Comparison of ENCODE assay signal across 1 cellular context in the genomic region with DNA sequence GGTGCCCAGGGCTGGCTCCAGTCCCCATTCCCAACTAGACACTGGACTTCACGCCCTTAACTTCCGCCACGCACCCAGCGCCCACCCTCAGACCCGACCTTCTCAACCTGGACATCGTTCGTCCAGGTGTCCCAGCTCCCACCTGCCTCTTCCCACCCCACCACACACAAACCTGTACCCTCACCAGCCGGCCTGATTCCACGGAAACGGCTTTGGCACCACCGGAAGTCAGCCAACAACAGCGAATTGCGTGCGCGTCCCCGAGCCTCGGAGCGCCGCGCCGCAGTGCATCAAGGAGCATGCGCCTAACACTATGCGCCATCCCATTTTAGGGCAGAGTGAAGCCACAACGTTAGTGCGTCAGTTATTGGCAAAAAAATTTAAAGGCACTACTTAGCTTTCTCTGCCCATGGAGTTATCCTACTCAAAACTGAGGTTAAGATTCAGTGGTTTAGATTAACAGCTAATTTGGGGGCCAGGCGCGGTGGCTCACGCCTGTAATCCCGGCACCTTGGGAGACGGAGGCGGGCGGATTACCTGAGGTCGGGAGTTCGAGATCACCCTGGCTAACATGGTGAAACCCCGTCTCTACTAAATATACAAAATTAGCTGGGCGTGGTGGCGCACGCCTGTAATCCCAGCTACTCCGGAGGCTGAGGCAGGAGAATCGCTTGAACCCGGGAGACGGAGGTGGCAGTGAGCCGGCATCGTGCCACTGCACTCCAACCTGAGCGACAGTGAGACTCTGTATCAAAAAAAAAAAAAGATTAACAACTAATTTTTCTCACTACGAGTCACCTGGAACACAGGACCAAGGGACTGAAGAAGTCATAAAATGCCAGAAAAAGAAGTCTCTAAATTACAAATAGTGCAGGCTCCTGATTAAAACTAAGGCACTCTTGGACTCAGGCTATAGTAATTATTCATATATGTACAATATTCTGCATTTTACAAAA.
TF ChIP-seq lines count a peak whose summit lies in the region.

A gene with protein sequence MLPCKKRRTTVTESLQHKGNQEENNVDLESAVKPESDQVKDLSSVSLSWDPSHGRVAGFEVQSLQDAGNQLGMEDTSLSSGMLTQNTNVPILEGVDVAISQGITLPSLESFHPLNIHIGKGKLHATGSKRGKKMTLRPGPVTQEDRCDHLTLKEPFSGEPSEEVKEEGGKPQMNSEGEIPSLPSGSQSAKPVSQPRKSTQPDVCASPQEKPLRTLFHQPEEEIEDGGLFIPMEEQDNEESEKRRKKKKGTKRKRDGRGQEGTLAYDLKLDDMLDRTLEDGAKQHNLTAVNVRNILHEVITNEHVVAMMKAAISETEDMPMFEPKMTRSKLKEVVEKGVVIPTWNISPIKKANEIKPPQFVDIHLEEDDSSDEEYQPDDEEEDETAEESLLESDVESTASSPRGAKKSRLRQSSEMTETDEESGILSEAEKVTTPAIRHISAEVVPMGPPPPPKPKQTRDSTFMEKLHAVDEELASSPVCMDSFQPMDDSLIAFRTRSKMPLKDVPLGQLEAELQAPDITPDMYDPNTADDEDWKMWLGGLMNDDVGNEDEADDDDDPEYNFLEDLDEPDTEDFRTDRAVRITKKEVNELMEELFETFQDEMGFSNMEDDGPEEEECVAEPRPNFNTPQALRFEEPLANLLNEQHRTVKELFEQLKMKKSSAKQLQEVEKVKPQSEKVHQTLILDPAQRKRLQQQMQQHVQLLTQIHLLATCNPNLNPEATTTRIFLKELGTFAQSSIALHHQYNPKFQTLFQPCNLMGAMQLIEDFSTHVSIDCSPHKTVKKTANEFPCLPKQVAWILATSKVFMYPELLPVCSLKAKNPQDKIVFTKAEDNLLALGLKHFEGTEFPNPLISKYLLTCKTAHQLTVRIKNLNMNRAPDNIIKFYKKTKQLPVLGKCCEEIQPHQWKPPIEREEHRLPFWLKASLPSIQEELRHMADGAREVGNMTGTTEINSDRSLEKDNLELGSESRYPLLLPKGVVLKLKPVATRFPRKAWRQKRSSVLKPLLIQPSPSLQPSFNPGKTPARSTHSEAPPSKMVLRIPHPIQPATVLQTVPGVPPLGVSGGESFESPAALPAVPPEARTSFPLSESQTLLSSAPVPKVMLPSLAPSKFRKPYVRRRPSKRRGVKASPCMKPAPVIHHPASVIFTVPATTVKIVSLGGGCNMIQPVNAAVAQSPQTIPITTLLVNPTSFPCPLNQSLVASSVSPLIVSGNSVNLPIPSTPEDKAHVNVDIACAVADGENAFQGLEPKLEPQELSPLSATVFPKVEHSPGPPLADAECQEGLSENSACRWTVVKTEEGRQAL (N-terminal part only) (minus strand): TSS at position 240 of the 956 bp plus-strand sequence. CDS start 3,434 bp downstream, outside the sequence.

TF ChIP-seq in HepG2, 621 proteins besides CTCF, POLR2A, EP300 and RAD21 (continued from another document and continues in another):
- TF ChIP-seq, protein P1, sequence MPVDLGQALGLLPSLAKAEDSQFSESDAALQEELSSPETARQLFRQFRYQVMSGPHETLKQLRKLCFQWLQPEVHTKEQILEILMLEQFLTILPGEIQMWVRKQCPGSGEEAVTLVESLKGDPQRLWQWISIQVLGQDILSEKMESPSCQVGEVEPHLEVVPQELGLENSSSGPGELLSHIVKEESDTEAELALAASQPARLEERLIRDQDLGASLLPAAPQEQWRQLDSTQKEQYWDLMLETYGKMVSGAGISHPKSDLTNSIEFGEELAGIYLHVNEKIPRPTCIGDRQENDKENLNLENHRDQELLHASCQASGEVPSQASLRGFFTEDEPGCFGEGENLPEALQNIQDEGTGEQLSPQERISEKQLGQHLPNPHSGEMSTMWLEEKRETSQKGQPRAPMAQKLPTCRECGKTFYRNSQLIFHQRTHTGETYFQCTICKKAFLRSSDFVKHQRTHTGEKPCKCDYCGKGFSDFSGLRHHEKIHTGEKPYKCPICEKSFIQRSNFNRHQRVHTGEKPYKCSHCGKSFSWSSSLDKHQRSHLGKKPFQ (CRISPR knock-in tag; IDR thresholded peaks at IDR 0.05; ENCODE audit: insufficient replicate concordance), result no peak
- TF ChIP-seq ZNF224 (CRISPR knock-in tag; IDR thresholded peaks at IDR 0.05) (no peak), ZNF841 (CRISPR knock-in tag; IDR thresholded peaks at IDR 0.05; ENCODE audit: borderline replicate concordance) (no peak), ZNF850 (CRISPR knock-in tag; conservative IDR thresholded peaks at IDR 0.05) (no peak), ZFP36L2 (CRISPR knock-in tag; IDR thresholded peaks at IDR 0.05) (no peak), HNF4A (CRISPR knock-in tag; IDR thresholded peaks at IDR 0.05) (no peak), FOSL1 (CRISPR knock-in tag; IDR thresholded peaks at IDR 0.05; ENCODE audit: borderline replicate concordance) (peak; percentile 21; the same call in 1 of the 2 replicates), NCOA2 (CRISPR knock-in tag; IDR thresholded peaks at IDR 0.05) (peak; percentile 47; the same call in 1 of the 2 replicates), XBP1 (CRISPR knock-in tag; IDR thresholded peaks at IDR 0.05) (no peak), ZNF616 (CRISPR knock-in tag; IDR thresholded peaks at IDR 0.05; ENCODE audit: low read depth) (no peak), ZMYM4 (CRISPR knock-in tag; IDR thresholded peaks at IDR 0.05) (peak; percentile 71), ZNF781 (CRISPR knock-in tag; IDR thresholded peaks at IDR 0.05; ENCODE audit: borderline replicate concordance, not compliant biosample characterization) (no peak), TBX3 (IDR thresholded peaks at IDR 0.05; ENCODE audit: borderline replicate concordance) (no peak), TEAD3 (CRISPR knock-in tag; optimal IDR thresholded peaks at IDR 0.05; ENCODE audit: borderline replicate concordance) (peak; percentile 66), SAFB2 (CRISPR knock-in tag; IDR thresholded peaks at IDR 0.05; ENCODE audit: borderline replicate concordance, low read depth) (no peak), PPARG (CRISPR knock-in tag; conservative IDR thresholded peaks at IDR 0.05) (no peak; the same call in 1 of the 2 replicates), ZNF282 (IDR thresholded peaks at IDR 0.05; ENCODE audit: partially characterized antibody) (no peak), KLF12 (CRISPR knock-in tag; IDR thresholded peaks at IDR 0.05; ENCODE audit: borderline replicate concordance) (no peak), ATF7-NPFF (CRISPR knock-in tag; IDR thresholded peaks at IDR 0.05; ENCODE audit: low read depth) (peak; percentile 78; the same call in 1 of the 2 replicates), KDM4B (CRISPR knock-in tag; IDR thresholded peaks at IDR 0.05) (no peak), HNRNPL (IDR thresholded peaks at IDR 0.05; ENCODE audit: low read depth, low read length) (peak; percentile 78), MIER2 (CRISPR knock-in tag; IDR thresholded peaks at IDR 0.05) (no peak)
- TF ChIP-seq, protein P2, sequence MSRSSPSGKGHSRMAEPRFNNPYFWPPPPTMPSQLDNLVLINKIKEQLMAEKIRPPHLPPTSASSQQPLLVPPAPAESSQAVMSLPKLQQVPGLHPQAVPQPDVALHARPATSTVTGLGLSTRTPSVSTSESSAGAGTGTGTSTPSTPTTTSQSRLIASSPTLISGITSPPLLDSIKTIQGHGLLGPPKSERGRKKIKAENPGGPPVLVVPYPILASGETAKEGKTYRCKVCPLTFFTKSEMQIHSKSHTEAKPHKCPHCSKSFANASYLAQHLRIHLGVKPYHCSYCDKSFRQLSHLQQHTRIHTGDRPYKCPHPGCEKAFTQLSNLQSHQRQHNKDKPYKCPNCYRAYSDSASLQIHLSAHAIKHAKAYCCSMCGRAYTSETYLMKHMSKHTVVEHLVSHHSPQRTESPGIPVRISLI (CRISPR knock-in tag; IDR thresholded peaks at IDR 0.05; ENCODE audit: borderline replicate concordance), result 0 out of 2 replicates have a peak, but pooled peaks have one; percentile 20
- TF ChIP-seq, protein P3, sequence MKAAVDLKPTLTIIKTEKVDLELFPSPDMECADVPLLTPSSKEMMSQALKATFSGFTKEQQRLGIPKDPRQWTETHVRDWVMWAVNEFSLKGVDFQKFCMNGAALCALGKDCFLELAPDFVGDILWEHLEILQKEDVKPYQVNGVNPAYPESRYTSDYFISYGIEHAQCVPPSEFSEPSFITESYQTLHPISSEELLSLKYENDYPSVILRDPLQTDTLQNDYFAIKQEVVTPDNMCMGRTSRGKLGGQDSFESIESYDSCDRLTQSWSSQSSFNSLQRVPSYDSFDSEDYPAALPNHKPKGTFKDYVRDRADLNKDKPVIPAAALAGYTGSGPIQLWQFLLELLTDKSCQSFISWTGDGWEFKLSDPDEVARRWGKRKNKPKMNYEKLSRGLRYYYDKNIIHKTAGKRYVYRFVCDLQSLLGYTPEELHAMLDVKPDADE (CRISPR knock-in tag; IDR thresholded peaks at IDR 0.05), result no peak
- TF ChIP-seq, protein P4, sequence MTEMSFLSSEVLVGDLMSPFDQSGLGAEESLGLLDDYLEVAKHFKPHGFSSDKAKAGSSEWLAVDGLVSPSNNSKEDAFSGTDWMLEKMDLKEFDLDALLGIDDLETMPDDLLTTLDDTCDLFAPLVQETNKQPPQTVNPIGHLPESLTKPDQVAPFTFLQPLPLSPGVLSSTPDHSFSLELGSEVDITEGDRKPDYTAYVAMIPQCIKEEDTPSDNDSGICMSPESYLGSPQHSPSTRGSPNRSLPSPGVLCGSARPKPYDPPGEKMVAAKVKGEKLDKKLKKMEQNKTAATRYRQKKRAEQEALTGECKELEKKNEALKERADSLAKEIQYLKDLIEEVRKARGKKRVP (CRISPR knock-in tag; IDR thresholded peaks at IDR 0.05), result peak in 1 of 2 experiments; percentile 64; a peak in 2 of 4 replicates
- TF ChIP-seq, protein P5, sequence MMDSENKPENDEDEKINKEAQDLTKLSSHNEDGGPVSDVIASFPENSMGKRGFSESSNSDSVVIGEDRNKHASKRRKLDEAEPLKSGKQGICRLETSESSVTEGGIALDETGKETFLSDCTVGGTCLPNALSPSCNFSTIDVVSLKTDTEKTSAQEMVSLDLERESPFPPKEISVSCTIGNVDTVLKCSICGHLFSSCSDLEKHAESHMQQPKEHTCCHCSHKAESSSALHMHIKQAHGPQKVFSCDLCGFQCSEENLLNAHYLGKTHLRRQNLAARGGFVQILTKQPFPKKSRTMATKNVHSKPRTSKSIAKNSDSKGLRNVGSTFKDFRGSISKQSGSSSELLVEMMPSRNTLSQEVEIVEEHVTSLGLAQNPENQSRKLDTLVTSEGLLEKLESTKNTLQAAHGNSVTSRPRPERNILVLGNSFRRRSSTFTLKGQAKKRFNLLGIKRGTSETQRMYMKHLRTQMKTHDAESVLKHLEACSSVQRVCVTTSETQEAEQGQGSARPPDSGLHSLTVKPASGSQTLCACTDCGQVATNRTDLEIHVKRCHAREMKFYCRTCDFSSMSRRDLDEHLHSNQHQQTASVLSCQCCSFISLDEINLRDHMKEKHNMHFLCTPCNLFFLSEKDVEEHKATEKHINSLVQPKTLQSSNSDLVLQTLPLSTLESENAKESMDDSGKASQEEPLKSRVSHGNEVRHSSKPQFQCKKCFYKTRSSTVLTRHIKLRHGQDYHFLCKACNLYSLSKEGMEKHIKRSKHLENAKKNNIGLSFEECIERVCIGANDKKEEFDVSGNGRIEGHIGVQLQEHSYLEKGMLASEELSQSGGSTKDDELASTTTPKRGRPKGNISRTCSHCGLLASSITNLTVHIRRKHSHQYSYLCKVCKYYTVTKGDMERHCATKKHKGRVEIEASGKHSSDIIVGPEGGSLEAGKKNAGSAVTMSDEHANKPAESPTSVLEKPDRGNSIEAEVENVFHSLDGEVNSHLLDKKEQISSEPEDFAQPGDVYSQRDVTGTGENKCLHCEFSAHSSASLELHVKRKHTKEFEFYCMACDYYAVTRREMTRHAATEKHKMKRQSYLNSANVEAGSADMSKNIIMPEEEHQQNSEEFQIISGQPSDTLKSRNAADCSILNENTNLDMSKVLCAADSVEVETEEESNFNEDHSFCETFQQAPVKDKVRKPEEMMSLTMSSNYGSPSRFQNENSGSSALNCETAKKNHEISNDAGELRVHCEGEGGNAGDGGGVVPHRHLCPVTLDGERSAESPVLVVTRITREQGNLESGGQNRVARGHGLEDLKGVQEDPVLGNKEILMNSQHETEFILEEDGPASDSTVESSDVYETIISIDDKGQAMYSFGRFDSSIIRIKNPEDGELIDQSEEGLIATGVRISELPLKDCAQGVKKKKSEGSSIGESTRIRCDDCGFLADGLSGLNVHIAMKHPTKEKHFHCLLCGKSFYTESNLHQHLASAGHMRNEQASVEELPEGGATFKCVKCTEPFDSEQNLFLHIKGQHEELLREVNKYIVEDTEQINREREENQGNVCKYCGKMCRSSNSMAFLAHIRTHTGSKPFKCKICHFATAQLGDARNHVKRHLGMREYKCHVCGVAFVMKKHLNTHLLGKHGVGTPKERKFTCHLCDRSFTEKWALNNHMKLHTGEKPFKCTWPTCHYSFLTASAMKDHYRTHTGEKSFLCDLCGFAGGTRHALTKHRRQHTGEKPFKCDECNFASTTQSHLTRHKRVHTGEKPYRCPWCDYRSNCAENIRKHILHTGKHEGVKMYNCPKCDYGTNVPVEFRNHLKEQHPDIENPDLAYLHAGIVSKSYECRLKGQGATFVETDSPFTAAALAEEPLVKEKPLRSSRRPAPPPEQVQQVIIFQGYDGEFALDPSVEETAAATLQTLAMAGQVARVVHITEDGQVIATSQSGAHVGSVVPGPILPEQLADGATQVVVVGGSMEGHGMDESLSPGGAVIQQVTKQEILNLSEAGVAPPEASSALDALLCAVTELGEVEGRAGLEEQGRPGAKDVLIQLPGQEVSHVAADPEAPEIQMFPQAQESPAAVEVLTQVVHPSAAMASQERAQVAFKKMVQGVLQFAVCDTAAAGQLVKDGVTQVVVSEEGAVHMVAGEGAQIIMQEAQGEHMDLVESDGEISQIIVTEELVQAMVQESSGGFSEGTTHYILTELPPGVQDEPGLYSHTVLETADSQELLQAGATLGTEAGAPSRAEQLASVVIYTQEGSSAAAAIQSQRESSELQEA (CRISPR knock-in tag; IDR thresholded peaks at IDR 0.05; ENCODE audit: not compliant biosample characterization), result peak; percentile 36
- TF ChIP-seq, protein P6, sequence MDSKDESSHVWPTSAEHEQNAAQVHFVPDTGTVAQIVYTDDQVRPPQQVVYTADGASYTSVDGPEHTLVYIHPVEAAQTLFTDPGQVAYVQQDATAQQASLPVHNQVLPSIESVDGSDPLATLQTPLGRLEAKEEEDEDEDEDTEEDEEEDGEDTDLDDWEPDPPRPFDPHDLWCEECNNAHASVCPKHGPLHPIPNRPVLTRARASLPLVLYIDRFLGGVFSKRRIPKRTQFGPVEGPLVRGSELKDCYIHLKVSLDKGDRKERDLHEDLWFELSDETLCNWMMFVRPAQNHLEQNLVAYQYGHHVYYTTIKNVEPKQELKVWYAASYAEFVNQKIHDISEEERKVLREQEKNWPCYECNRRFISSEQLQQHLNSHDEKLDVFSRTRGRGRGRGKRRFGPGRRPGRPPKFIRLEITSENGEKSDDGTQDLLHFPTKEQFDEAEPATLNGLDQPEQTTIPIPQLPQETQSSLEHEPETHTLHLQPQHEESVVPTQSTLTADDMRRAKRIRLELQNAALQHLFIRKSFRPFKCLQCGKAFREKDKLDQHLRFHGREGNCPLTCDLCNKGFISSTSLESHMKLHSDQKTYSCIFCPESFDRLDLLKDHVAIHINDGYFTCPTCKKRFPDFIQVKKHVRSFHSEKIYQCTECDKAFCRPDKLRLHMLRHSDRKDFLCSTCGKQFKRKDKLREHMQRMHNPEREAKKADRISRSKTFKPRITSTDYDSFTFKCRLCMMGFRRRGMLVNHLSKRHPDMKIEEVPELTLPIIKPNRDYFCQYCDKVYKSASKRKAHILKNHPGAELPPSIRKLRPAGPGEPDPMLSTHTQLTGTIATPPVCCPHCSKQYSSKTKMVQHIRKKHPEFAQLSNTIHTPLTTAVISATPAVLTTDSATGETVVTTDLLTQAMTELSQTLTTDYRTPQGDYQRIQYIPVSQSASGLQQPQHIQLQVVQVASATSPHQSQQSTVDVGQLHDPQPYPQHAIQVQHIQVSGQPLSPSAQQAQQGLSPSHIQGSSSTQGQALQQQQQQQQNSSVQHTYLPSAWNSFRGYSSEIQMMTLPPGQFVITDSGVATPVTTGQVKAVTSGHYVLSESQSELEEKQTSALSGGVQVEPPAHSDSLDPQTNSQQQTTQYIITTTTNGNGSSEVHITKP (CRISPR knock-in tag; IDR thresholded peaks at IDR 0.05; ENCODE audit: low read depth), result peak; percentile 65; the same call in 1 of the 2 replicates
